In the genomic region with DNA sequence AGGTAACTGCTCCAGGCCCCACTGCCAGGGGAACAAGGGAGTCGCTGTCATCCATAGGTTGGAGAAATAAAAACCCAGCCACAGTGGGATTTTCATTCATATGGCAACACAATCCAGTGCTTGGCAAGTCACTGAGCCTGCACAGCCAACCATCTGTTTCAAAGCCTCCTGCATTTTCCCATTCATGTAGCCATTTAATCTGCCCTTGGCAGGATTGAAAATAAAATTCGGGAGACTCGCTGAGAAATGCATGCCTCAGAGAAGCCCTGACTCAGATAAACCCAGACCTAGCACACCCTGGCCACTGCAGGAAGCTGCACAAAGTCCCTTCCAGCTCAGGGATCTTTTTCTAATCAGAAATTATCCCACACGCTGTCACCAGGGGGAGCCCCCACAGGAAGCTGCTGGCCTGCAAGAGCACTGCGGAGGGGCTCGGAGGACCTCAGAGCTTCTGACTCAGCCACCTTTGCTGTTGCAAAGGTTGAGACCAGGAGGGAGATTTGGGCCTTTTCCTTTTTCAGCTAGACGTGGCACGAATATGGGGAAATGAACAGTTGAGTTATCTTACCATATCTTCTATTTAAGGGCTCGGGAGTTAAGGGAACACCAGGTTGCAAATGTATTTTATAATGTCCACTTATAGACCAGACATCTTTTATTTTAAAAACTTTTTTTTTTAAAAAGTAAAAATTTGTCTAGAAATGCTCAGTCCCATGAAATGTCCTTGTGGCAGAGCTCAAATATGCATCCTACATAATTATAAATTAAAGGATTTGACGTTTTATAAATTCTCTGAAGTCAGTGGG, we compare ENCODE assay signal across 8 cellular contexts.
A peak's percentile ranks its signal among the peaks of the same experiment; 100 is the strongest.
DNase-seq lines count a peak whose midpoint lies in the region; ATAC-seq and TF ChIP-seq lines count a peak whose summit lies in the region.

No MANE protein-coding gene starts in this region.

- H3K4me3 ChIP-seq in GM06990 (replicated peaks; ENCODE audit: low read depth, low read length) (no peak overlapping the region), SK-N-MC (peak overlapping the region; percentile 10; the same call in 1 of the 2 replicates), heart left ventricle (no peak overlapping the region)

- H3K27ac ChIP-seq in SK-N-MC: no peak overlapping the region
- H3K27ac ChIP-seq in heart left ventricle: no peak overlapping the region

- no peak overlapping the region for H3K9ac ChIP-seq in SK-N-MC (ENCODE audit: insufficient read length)

- H3K9me3 ChIP-seq in SK-N-MC (ENCODE audit: low read depth, low read length): no peaks in the 10 kb centered on the region
- no peaks in the 10 kb centered on the region for H3K9me3 ChIP-seq in heart left ventricle

- no peaks in the 10 kb centered on the region for H3K27me3 ChIP-seq in GM06990 (replicated peaks; ENCODE audit: control insufficient read depth, insufficient read depth, low read length)
- H3K27me3 ChIP-seq in heart left ventricle: no peaks in the 10 kb centered on the region

- DNase-seq in GM06990 (ENCODE audit: extremely low read depth, insufficient read length) (no peak), KBM-7 (peak; percentile 69), SK-N-MC (ENCODE audit: low read depth, low spot score) (no peak), heart left ventricle (peak; percentile 15 to 69 (median 54)), renal cortical epithelial cell (ENCODE audit: low read depth) (peak; percentile 58), NCI-H187 treated with DMSO at 0.1 percent for 48 hours (lab: John Stamatoyannopoulos, UW) (no peak)
- DNase-seq in activated naive CD4-positive, alpha-beta T cell treated with anti-CD3 and anti-CD28 coated beads, Interleukin-2, amount 50 U/mL, for 16 hours: peak; percentile 63

- intact Hi-C loops in heart left ventricle (cut with DNase I): no loop called here

- H3K4me1 ChIP-seq in heart left ventricle: peaks cover 0 to 4% (median 0%) of the 10 kb centered on the region in 12 donors

- H3K36me3 ChIP-seq in GM06990 (ENCODE audit: control insufficient read depth, insufficient read depth, low read length): no peaks in the 10 kb centered on the region
- H3K36me3 ChIP-seq in SK-N-MC (ENCODE audit: insufficient read depth, low read length): no peaks in the 10 kb centered on the region
- no peaks in the 10 kb centered on the region for H3K36me3 ChIP-seq in heart left ventricle

- TF ChIP-seq CTCF in GM06990 (IDR thresholded peaks at IDR 0.05; ENCODE audit: insufficient read depth, low read length, poor library complexity, severe bottlenecking) (peak; percentile 90), heart left ventricle (IDR thresholded peaks at IDR 0.05) (peak; percentile 52 to 82 (median 70))

- TF ChIP-seq POLR2A in heart left ventricle (IDR thresholded peaks at IDR 0.05): no peak

- in situ Hi-C loops in KBM-7 (cut with MboI; ENCODE audit: low pct_unique_long_range_greater_than_20kb, low sequenced_read_pairs): no loop called here

- WGBS in heart left ventricle, 4 donors: 23 to 29% (median 26%) methylated on average over 8 to 10 of the region's 10 CpGs

- peak; percentile 86 for ATAC-seq in GM21786 (IDR thresholded peaks at IDR 0.05; ENCODE audit: unreplicated experiment)
- ATAC-seq in heart left ventricle: peak in 3 of 4 donors; percentile 59 to 84 (median 74)

Comparison
In these comparisons a context has a peak if more than half of its experiments do, and no peak if none do; other contexts are left out.
1. DNase-seq: peak in KBM-7 (single experiment), activated naive CD4-positive, alpha-beta T cell treated with anti-CD3 and anti-CD28 coated beads, Interleukin-2, amount 50 U/mL, for 16 hours (single experiment), heart left ventricle (5 of 5) and renal cortical epithelial cell (single experiment); none in GM06990 (single experiment), SK-N-MC (single experiment) and NCI-H187 treated with DMSO at 0.1 percent for 48 hours (single experiment).